Comparison of ENCODE assay signal across 29 cellular contexts in the genomic region with DNA sequence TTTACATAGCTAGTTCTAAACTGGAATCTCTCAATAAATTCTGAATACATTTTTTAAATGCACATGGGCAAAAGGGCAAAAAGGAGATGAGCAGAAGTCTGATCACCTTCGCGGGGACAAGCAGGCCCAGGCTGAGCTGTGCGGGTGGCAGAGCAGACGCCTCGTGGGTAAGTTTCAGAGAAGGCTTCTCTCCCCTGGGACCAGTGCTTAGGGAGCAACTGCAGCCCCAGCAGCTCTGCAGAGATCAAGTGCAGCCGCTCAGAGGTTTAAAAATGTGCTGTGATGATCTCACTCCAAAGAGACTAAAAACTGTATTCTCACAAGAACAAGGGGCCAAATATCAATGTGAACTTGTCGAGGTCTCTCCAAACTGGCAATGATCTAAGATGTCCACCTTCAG.
"Had no signal": no experiment of that assay in that cellular context is flagged by ENCODE, and none has a peak within 500 bp of the region (broad histone marks: within the 10 kb centered on the region; RNA-seq: fewer than 3 reads in every experiment).

No MANE protein-coding gene starts in this region.

- H3K9ac ChIP-seq: parathyroid adenoma had no signal

- H3K4me1 ChIP-seq: colonic mucosa, lower lobe of right lung, parathyroid adenoma, thyroid gland, upper lobe of right lung had no signal

- H3K27ac ChIP-seq: colonic mucosa, dorsolateral prefrontal cortex, hepatocyte, lower lobe of right lung, parathyroid adenoma, thyroid gland, upper lobe of right lung had no signal

- H3K4me3 ChIP-seq: colonic mucosa, dorsolateral prefrontal cortex, hepatocyte, lower lobe of right lung, mucosa of descending colon, thyroid gland, upper lobe of right lung had no signal

- H3K9me3 ChIP-seq: colonic mucosa, lower lobe of right lung, thyroid gland, upper lobe of right lung had no signal

- DNase-seq: activated B cell treated with CpG ODN at 0.5 μM for 24 hours; activated CD4-positive, alpha-beta memory T cell treated with anti-CD3 and anti-CD28 coated beads for 36 hours; activated CD4-positive, alpha-beta T cell treated with anti-CD3 and anti-CD28 coated beads for 36 hours; activated effector memory CD4-positive, alpha-beta T cell treated with Interleukin-2 at 50 U/mL for 16 hours; activated naive CD4-positive, alpha-beta T cell treated with anti-CD3 and anti-CD28 coated beads for 36 hours; activated naive CD8-positive, alpha-beta T cell treated with anti-CD3 and anti-CD28 coated beads, Interleukin-2, amount 10 ng/mL, durations not matched to agents 7 days and 5 days; activated T-cell treated with anti-CD3 and anti-CD28 coated beads, Interleukin-2, amount 50 U/mL, for 72 hours; amygdala; colonic mucosa; dorsolateral prefrontal cortex; effector memory CD8-positive, alpha-beta T cell; foreskin melanocyte; glutamatergic neuron; immature natural killer cell; lower lobe of right lung; mesendoderm; mucosa of descending colon; naive B cell; nucleus accumbens; right cardiac atrium; stimulated activated CD4-positive, alpha-beta T cell treated with anti-CD3 and anti-CD28 coated beads, Interleukin-12 subunit alpha, Interleukin-12 subunit beta, amount 100 ng/mL, for 4 hours; stimulated activated CD4-positive, alpha-beta T cell treated with anti-CD3 and anti-CD28 coated beads, Interleukin-4, amount 100 ng/mL, for 4 hours; stimulated activated naive CD8-positive, alpha-beta T cell treated with anti-CD3 and anti-CD28 coated beads, Interleukin-15, Interleukin-2, amounts not matched to agents 100 U/mL and 50 U/mL, for 24 hours; thyroid gland; upper lobe of right lung had no signal

- H3K27me3 ChIP-seq: colonic mucosa, hepatocyte, thyroid gland, upper lobe of right lung had no signal

- H3K4me2 ChIP-seq: hepatocyte had no signal

- H3K36me3 ChIP-seq: colonic mucosa, lower lobe of right lung, thyroid gland, upper lobe of right lung had no signal

- ATAC-seq: activated CD4-positive, alpha-beta T cell treated with anti-CD3 and anti-CD28 coated beads for 36 hours; activated T-cell treated with anti-CD3 and anti-CD28 coated beads, Interleukin-2, amount 50 U/mL, for 72 hours; effector memory CD8-positive, alpha-beta T cell; esophagus mucosa; left lobe of liver; lower lobe of right lung; mucosa of descending colon; right cardiac atrium; stimulated activated naive CD8-positive, alpha-beta T cell treated with anti-CD3 and anti-CD28 coated beads, Interleukin-15, Interleukin-2, amounts not matched to agents 100 U/mL and 50 U/mL, for 24 hours; upper lobe of right lung had no signal
